Comparison of ENCODE assay signal across 9 cellular contexts in the genomic region with DNA sequence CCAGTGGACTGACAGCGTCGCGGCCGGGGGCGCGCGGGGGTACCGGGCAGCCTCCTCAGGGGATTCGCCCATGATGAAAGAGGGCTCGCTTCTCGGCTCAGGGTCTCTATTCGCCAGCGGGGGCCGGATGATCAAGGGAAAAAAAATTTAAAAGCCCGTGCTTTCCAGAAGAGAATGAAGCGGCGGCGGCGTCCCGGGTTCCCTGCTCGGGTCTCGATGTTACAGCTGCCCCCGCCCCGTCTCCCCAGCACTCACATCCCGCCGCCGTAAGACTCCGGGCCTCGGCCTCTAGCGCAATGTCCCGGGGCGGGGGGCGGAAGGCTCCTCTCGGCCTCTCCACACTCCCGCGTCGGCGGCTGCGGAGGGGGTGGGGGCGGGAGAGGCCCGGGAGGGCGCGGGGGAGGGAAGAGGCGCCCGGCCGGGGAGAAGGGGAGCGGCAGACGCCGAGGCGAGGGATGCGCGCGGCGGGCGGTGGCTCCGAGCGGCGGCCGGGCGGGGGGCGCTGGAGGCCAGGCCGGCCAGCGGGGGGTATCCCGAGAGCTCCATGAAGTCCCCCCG. TPM values are rescaled to one million over a fixed set of nuclear protein-coding genes. Genes with fewer than 3 reads are reported as not detected.
DNase-seq lines count a peak whose midpoint lies in the region; ATAC-seq lines count a peak whose summit lies in the region.
"Had no signal": no experiment of that assay in that cellular context is flagged by ENCODE, and none has a peak within 500 bp of the region (broad histone marks: within the 10 kb centered on the region; RNA-seq: fewer than 3 reads in every experiment).

No MANE protein-coding gene starts in this region.

- in situ Hi-C loops in G401 (cut with HindIII; ENCODE audit: low sequenced_read_pairs), result no loop called here

- H3K4me1 ChIP-seq in iPS-18a (ENCODE audit: control insufficient read depth, low read depth, low read length), result no peaks in the 10 kb centered on the region

- H3K27me3 Mint-ChIP-seq in activated naive CD8-positive, alpha-beta T cell, result peaks cover 25% of the 10 kb centered on the region

- H3K9me3 Mint-ChIP-seq in activated naive CD8-positive, alpha-beta T cell (ENCODE audit: low read depth), result no peaks in the 10 kb centered on the region

- peaks cover 9% of the 10 kb centered on the region for H3K4me1 Mint-ChIP-seq in activated naive CD8-positive, alpha-beta T cell (ENCODE audit: low read depth)

- peak overlapping the region; percentile 67 for H3K4me3 Mint-ChIP-seq in activated naive CD8-positive, alpha-beta T cell

- no peak overlapping the region for H3K27ac ChIP-seq in iPS-18a (ENCODE audit: low read length)
- H3K27ac ChIP-seq: 22Rv1 had no signal

- no peaks in the 10 kb centered on the region for H3K9me3 ChIP-seq in iPS-18a (ENCODE audit: control insufficient read depth, low read depth, low read length)

- H3K27ac Mint-ChIP-seq in activated naive CD8-positive, alpha-beta T cell, result no peak overlapping the region

- peak overlapping the region; percentile 56 for H3K4me3 ChIP-seq in iPS-18a (ENCODE audit: low read length)

- no peaks in the 10 kb centered on the region for H3K36me3 ChIP-seq in iPS-18a (ENCODE audit: control insufficient read depth, low read depth, low read length)

- ATAC-seq in HG03342 (IDR thresholded peaks at IDR 0.05; ENCODE audit: unreplicated experiment), result no peak
- no peak for ATAC-seq in HG03354 (IDR thresholded peaks at IDR 0.05; ENCODE audit: poor library complexity, severe bottlenecking, unreplicated experiment)

- H3K36me3 Mint-ChIP-seq in activated naive CD8-positive, alpha-beta T cell, result peaks cover 3% of the 10 kb centered on the region

- peaks cover 81% of the 10 kb centered on the region for H3K27me3 ChIP-seq in iPS-18a (ENCODE audit: control insufficient read depth, insufficient read depth, low read length)

- H3K9ac ChIP-seq in iPS-18a (ENCODE audit: low read length), result no peak overlapping the region

- DNase-seq in DMS 273 (lab: John Stamatoyannopoulos, UW; ENCODE audit: unreplicated experiment), result peak; percentile 57
- DNase-seq in DMS 273 treated with DMSO at 0.1 percent for 48 hours (lab: John Stamatoyannopoulos, UW), result no peak
- DNase-seq in stimulated activated CD8-positive, alpha-beta memory T cell treated with anti-CD3 and anti-CD28 coated beads, Interleukin-4, amount 100 ng/mL, for 48 hours, result peak; percentile 42
- DNase-seq in G401 (ENCODE audit: low spot score), result no peak

RNA-seq across cellular contexts. Expression of gene PTH1R, which starts 4.4 kb away (rescaled TPM):
- 14.8 and 23.6 TPM in 2 replicates for total RNA-seq in G401 (2014; rRNA removed; shearing (Covaris generic))

RNA-seq across cellular contexts. Expression of gene MYL3, which starts 18.7 kb away (rescaled TPM):
- 5.8 and 7.4 TPM in 2 replicates for total RNA-seq in G401 (2014; rRNA removed; shearing (Covaris generic))

Comparison
In these comparisons a context has a peak if more than half of its experiments do, and no peak if none do; other contexts are left out.
1. DNase-seq: peak in DMS 273 (single experiment) and stimulated activated CD8-positive, alpha-beta memory T cell treated with anti-CD3 and anti-CD28 coated beads, Interleukin-4, amount 100 ng/mL, for 48 hours (single experiment); none in DMS 273 treated with DMSO at 0.1 percent for 48 hours (single experiment) and G401 (single experiment).